In genomic region chr19:6825076-6825774, GRCh38 we compare ENCODE assay signal across 21 cellular contexts. TPM values are rescaled to one million over a fixed set of nuclear protein-coding genes. Genes with fewer than 3 reads are reported as not detected.
DNase-seq lines count a peak whose midpoint lies in the region; ATAC-seq and TF ChIP-seq lines count a peak whose summit lies in the region.
"Had no signal": no experiment of that assay in that cellular context is flagged by ENCODE, and none has a peak within 500 bp of the region (broad histone marks: within the 10 kb centered on the region; RNA-seq: fewer than 3 reads in every experiment).

No MANE protein-coding gene starts in this region.

- H2BK12ac ChIP-seq in mesenchymal stem cell (ENCODE audit: low read length in 2 of 2) = no peak overlapping the region

- H3K27ac Mint-ChIP-seq in activated naive CD4-positive, alpha-beta T cell treated with anti-CD3 and anti-CD28 coated beads, Interleukin-2, amount 50 U/mL, for 24 hours = peak overlapping the region; percentile 80
- peak overlapping the region; percentile 49 for H3K27ac Mint-ChIP-seq in stimulated activated memory B cell treated with anti-CD40 and anti-IgM and Interleukin-4, amounts not matched to agents 10 μg/mL and 1 μg/mL and 100 μg/mL, for 72 hours
- H3K27ac Mint-ChIP-seq: CD4-positive, alpha-beta T cell; GM23338 had no signal

- H3K14ac ChIP-seq in mesenchymal stem cell (ENCODE audit: low read length in 2 of 2) = no peak overlapping the region

- 89% methylated on average over 12 of the region's 12 CpGs for WGBS in mesenchymal stem cell

- CTCF ChIA-PET in HEK293 (lab: Yijun Ruan, JAX) = no interaction called here

- no peak overlapping the region for H4K8ac ChIP-seq in mesenchymal stem cell (ENCODE audit: low read length)

- H3K36me3 Mint-ChIP-seq in activated naive CD4-positive, alpha-beta T cell treated with anti-CD3 and anti-CD28 coated beads, Interleukin-2, amount 50 U/mL, for 24 hours = peaks cover 24% of the 10 kb centered on the region
- H3K36me3 Mint-ChIP-seq in stimulated activated memory B cell treated with anti-CD40 and anti-IgM and Interleukin-4, amounts not matched to agents 10 μg/mL and 1 μg/mL and 100 μg/mL, for 72 hours = peaks cover 75% of the 10 kb centered on the region

- peaks cover 0 to 11% of the 10 kb centered on the region in 2 experiments for H3K27me3 ChIP-seq in mesenchymal stem cell (ENCODE audit: control insufficient read depth in 1 of 2, insufficient read depth in 1 of 2, low read length in 2 of 2)
- H3K27me3 ChIP-seq: Peyer's patch, SJCRH30 had no signal

- no peaks in the 10 kb centered on the region for H3K9me3 Mint-ChIP-seq in activated naive CD4-positive, alpha-beta T cell treated with anti-CD3 and anti-CD28 coated beads, Interleukin-2, amount 50 U/mL, for 24 hours
- H3K9me3 Mint-ChIP-seq in stimulated activated memory B cell treated with anti-CD40 and anti-IgM and Interleukin-4, amounts not matched to agents 10 μg/mL and 1 μg/mL and 100 μg/mL, for 72 hours = no peaks in the 10 kb centered on the region
- H3K9me3 Mint-ChIP-seq: CD4-positive, alpha-beta T cell had no signal

- no peak overlapping the region for H2BK120ac ChIP-seq in mesenchymal stem cell (ENCODE audit: low read depth, low read length)

- H3K4me1 ChIP-seq in HEK293 (ENCODE audit: control insufficient read depth, insufficient read depth, low read length) = no peaks in the 10 kb centered on the region; the same call in 1 of the 2 replicates
- no peaks in the 10 kb centered on the region for H3K4me1 ChIP-seq in mesenchymal stem cell (ENCODE audit: control insufficient read depth, insufficient read depth, low read depth, low read length)
- H3K4me1 ChIP-seq: HAP-1, Peyer's patch, SJCRH30 had no signal

- H3K36me3 ChIP-seq in HEK293 (ENCODE audit: control insufficient read depth in 2 of 2, insufficient read depth in 1 of 2, low read length in 2 of 2) (no peaks in the 10 kb centered on the region), mesenchymal stem cell (ENCODE audit: control insufficient read depth in 1 of 2, insufficient read depth in 2 of 2, low read depth in 1 of 2, low read length in 2 of 2) (peaks cover 0 to 3% of the 10 kb centered on the region in 2 experiments)
- H3K36me3 ChIP-seq: HAP-1, SJCRH30 had no signal

- no peaks in the 10 kb centered on the region for H3K79me1 ChIP-seq in mesenchymal stem cell (replicated peaks; ENCODE audit: low read length, poor library complexity, severe bottlenecking)

- H2AK5ac ChIP-seq in mesenchymal stem cell (ENCODE audit: low read length, severe bottlenecking) = no peak overlapping the region

- H3K4me3 Mint-ChIP-seq in activated naive CD4-positive, alpha-beta T cell treated with anti-CD3 and anti-CD28 coated beads, Interleukin-2, amount 50 U/mL, for 24 hours = no peak overlapping the region
- no peak overlapping the region for H3K4me3 Mint-ChIP-seq in stimulated activated memory B cell treated with anti-CD40 and anti-IgM and Interleukin-4, amounts not matched to agents 10 μg/mL and 1 μg/mL and 100 μg/mL, for 72 hours
- H3K4me3 Mint-ChIP-seq: CD4-positive, alpha-beta T cell; GM23338 had no signal

- H3K27ac ChIP-seq in HEK293 (ENCODE audit: extremely low read depth, low read depth, low read length) = no peak overlapping the region
- no peak overlapping the region for H3K27ac ChIP-seq in mesenchymal stem cell (ENCODE audit: low read length, poor library complexity, severe bottlenecking)
- H3K27ac ChIP-seq: Peyer's patch, SJCRH30 had no signal

- H3K4ac ChIP-seq in mesenchymal stem cell (ENCODE audit: low read depth in 1 of 2, low read length in 2 of 2) = no peak overlapping the region

- H3K9me3 ChIP-seq in HEK293 (ENCODE audit: control insufficient read depth, insufficient read depth, low read depth, low read length) (no peaks in the 10 kb centered on the region), mesenchymal stem cell (ENCODE audit: control insufficient read depth, low read length) (no peaks in the 10 kb centered on the region)
- H3K9me3 ChIP-seq: HAP-1, Peyer's patch, SJCRH30 had no signal

- H2BK15ac ChIP-seq in mesenchymal stem cell (ENCODE audit: low read depth, poor library complexity, severe bottlenecking) = no peak overlapping the region

- no peaks in the 10 kb centered on the region for H3K27me3 Mint-ChIP-seq in activated naive CD4-positive, alpha-beta T cell treated with anti-CD3 and anti-CD28 coated beads, Interleukin-2, amount 50 U/mL, for 24 hours
- H3K27me3 Mint-ChIP-seq in stimulated activated memory B cell treated with anti-CD40 and anti-IgM and Interleukin-4, amounts not matched to agents 10 μg/mL and 1 μg/mL and 100 μg/mL, for 72 hours = no peaks in the 10 kb centered on the region
- H3K27me3 Mint-ChIP-seq: CD4-positive, alpha-beta T cell had no signal

- H3K4me1 Mint-ChIP-seq in activated naive CD4-positive, alpha-beta T cell treated with anti-CD3 and anti-CD28 coated beads, Interleukin-2, amount 50 U/mL, for 24 hours = peaks cover 7% of the 10 kb centered on the region
- no peaks in the 10 kb centered on the region for H3K4me1 Mint-ChIP-seq in stimulated activated memory B cell treated with anti-CD40 and anti-IgM and Interleukin-4, amounts not matched to agents 10 μg/mL and 1 μg/mL and 100 μg/mL, for 72 hours
- H3K4me1 Mint-ChIP-seq: GM23338 had no signal

- no peak for DNase-seq in activated naive CD4-positive, alpha-beta T cell (lab: John Stamatoyannopoulos, UW)
- DNase-seq in mesenchymal stem cell = no peak
- DNase-seq: CD4-positive, alpha-beta T cell; DND-41; NCI-H1105; NCI-H146; NCI-H2081; NCI-H2171; NCI-H345; NCI-H524 treated with DMSO at 0.1 percent for 48 hours; NCI-H82; SJCRH30 had no signal

- H3K4me3 ChIP-seq in HEK293 (ENCODE audit: low read depth, low read length) (no peak overlapping the region), mesenchymal stem cell (ENCODE audit: insufficient read depth in 1 of 2, low read depth in 1 of 2, low read length in 2 of 2) (no peak overlapping the region)
- H3K4me3 ChIP-seq: GM23338, HAP-1, Peyer's patch, SJCRH30 had no signal

- H4K91ac ChIP-seq in mesenchymal stem cell (ENCODE audit: low read length) = no peak overlapping the region

- ATAC-seq in stimulated activated memory B cell treated with anti-CD40 and anti-IgM and Interleukin-4, amounts not matched to agents 10 μg/mL and 1 μg/mL and 100 μg/mL, for 72 hours = no peak
- ATAC-seq in HG03175 (IDR thresholded peaks at IDR 0.05; ENCODE audit: unreplicated experiment) (no peak), HG03039 (IDR thresholded peaks at IDR 0.05; ENCODE audit: unreplicated experiment) (no peak)
- ATAC-seq: GM23338 had no signal

- TF ChIP-seq CTCF in HEK293 (tag by site-specific recombination; IDR thresholded peaks at IDR 0.05) = no peak

- peak overlapping the region; percentile 30 for H2AFZ ChIP-seq in mesenchymal stem cell (ENCODE audit: low read depth, low read length)
- H2AFZ ChIP-seq: GM23338 had no signal

- H3K4me2 ChIP-seq in mesenchymal stem cell (ENCODE audit: low read length, poor library complexity, severe bottlenecking) = no peak overlapping the region
- H3K4me2 ChIP-seq: GM23338 had no signal

- H3K18ac ChIP-seq in mesenchymal stem cell (ENCODE audit: low read depth in 1 of 2, low read length in 2 of 2) = no peak overlapping the region

- no peak overlapping the region for H2BK5ac ChIP-seq in mesenchymal stem cell (ENCODE audit: low read depth, low read length, poor library complexity, severe bottlenecking)

- no peak overlapping the region for H3K23ac ChIP-seq in mesenchymal stem cell (ENCODE audit: low read length in 2 of 2)

- POLR2A ChIA-PET in HEK293 (lab: Yijun Ruan, JAX) = no interaction called here

- H3K9ac ChIP-seq in mesenchymal stem cell (ENCODE audit: low read length) = no peak overlapping the region

TF ChIP-seq in HEK293, 187 proteins besides CTCF, POLR2A, EP300 and RAD21:
- TF ChIP-seq ZIC2 (tag by site-specific recombination; IDR thresholded peaks at IDR 0.05) (no peak), ZNF768 (tag by site-specific recombination; IDR thresholded peaks at IDR 0.05) (peak; percentile 83; the same call in 1 of the 2 replicates), ZNF664 (tag by site-specific recombination; IDR thresholded peaks at IDR 0.05) (peak; percentile 52; the same call in 1 of the 2 replicates)
TF ChIP-seq in HEK293: peak in this region for 2.

RNA-seq across cellular contexts. Expression of gene VAV1, which starts 52.7 kb away (rescaled TPM):
- not detected for polyA plus RNA-seq in mesenchymal stem cell (2013, experiment 1 of 2)
- polyA plus RNA-seq in mesenchymal stem cell (2013, experiment 2 of 2) = not detected
- polyA plus RNA-seq: BJ had no signal

RNA-seq across cellular contexts. Expression of gene SH2D3A, which starts 58.0 kb away (rescaled TPM):
- not detected for polyA plus RNA-seq in mesenchymal stem cell (2013, experiment 1 of 2)
- 0.07 TPM for polyA plus RNA-seq in mesenchymal stem cell (2013, experiment 2 of 2)
